ENCODE assay signal across 8 cellular contexts in genomic region chr2:47767880-47768609, GRCh38. TPM values are rescaled to one million over a fixed set of nuclear protein-coding genes. Genes with fewer than 3 reads are reported as not detected.
DNase-seq lines count a peak whose midpoint lies in the region; ATAC-seq and TF ChIP-seq lines count a peak whose summit lies in the region.

No MANE protein-coding gene starts in this region.

- H3K4me1 ChIP-seq in RWPE2 (ENCODE audit: insufficient read depth, poor library complexity, severe bottlenecking), result peaks cover 2% of the 10 kb centered on the region

- DNase-seq in NCI-H524 (lab: John Stamatoyannopoulos, UW) (peak; percentile 19 to 59), NCI-H524 treated with DMSO at 0.1 percent for 48 hours (lab: John Stamatoyannopoulos, UW) (no peak), RWPE2 (ENCODE audit: low spot score) (no peak), activated gamma-delta T cell (lab: John Stamatoyannopoulos, UW) (peak; percentile 44), glomerular visceral epithelial cell (ENCODE audit: extremely low spot score) (peak; percentile 47), posterior cingulate gyrus (peak; percentile 53 to 96 (median 80)), ureter (ENCODE audit: low spot score) (peak; percentile 56)

- intact Hi-C loops in posterior cingulate gyrus (cut with DNase I), result loop anchor here (1.0 to 5.0 kb wide), 2 partner anchors 246 to 331 kb away; no protein-coding TSS in a partner anchor

- no peak overlapping the region for H3K27ac ChIP-seq in RWPE2 (ENCODE audit: poor library complexity, severe bottlenecking)

- peak; percentile 97 for TF ChIP-seq CTCF in RWPE2 (IDR thresholded peaks at IDR 0.05; ENCODE audit: poor library complexity, severe bottlenecking)

- H3K4me3 ChIP-seq in RWPE2 (ENCODE audit: severe bottlenecking), result no peak overlapping the region

- ATAC-seq in HG03439 (IDR thresholded peaks at IDR 0.05; ENCODE audit: unreplicated experiment) (peak; percentile 72), RWPE2 (ENCODE audit: low read depth) (peak; percentile 53)

- no peaks in the 10 kb centered on the region for H3K9me3 ChIP-seq in RWPE2 (ENCODE audit: severe bottlenecking)

- H3K27me3 ChIP-seq in RWPE2 (ENCODE audit: insufficient read depth, poor library complexity, severe bottlenecking), result no peaks in the 10 kb centered on the region

- H3K36me3 ChIP-seq in RWPE2 (ENCODE audit: low read depth), result no peaks in the 10 kb centered on the region

RNA-seq across cellular contexts. Expression of gene MSH6, which starts 14.9 kb away (rescaled TPM):
- total RNA-seq in ureter, result 30.5 TPM

Comparison
In these comparisons a context has a peak if more than half of its experiments do, and no peak if none do; other contexts are left out.
1. DNase-seq: peak in NCI-H524 (2 of 2), activated gamma-delta T cell (single experiment), glomerular visceral epithelial cell (single experiment), posterior cingulate gyrus (10 of 10) and ureter (single experiment); none in NCI-H524 treated with DMSO at 0.1 percent for 48 hours (single experiment) and RWPE2 (single experiment).